Comparison of ENCODE assay signal across 28 cellular contexts in genomic region chr12:54949041-54949721, GRCh38. TPM values are rescaled to one million over a fixed set of nuclear protein-coding genes. Genes with fewer than 3 reads are reported as not detected.
DNase-seq lines count a peak whose midpoint lies in the region; ATAC-seq and TF ChIP-seq lines count a peak whose summit lies in the region.
"Had no signal": no experiment of that assay in that cellular context is flagged by ENCODE, and none has a peak within 500 bp of the region (broad histone marks: within the 10 kb centered on the region; RNA-seq: fewer than 3 reads in every experiment).

No MANE protein-coding gene starts in this region.

- H3K4me1 ChIP-seq in GM23338 (ENCODE audit: insufficient read depth) (peaks cover 5% of the 10 kb centered on the region; the same call in 1 of the 2 replicates), colonic mucosa (no peaks in the 10 kb centered on the region)
- H3K4me1 ChIP-seq: foreskin keratinocyte, tibial artery had no signal

- no peaks in the 10 kb centered on the region for H3K27me3 Mint-ChIP-seq in activated T-cell treated with anti-CD3 and anti-CD28 coated beads, Interleukin-2, amount 50 U/mL, for 24 hours
- H3K27me3 Mint-ChIP-seq in GM23338 (ENCODE audit: insufficient read depth, low read depth, poor library complexity), result peaks cover 7% of the 10 kb centered on the region
- H3K27me3 Mint-ChIP-seq in naive thymus-derived CD8-positive, alpha-beta T cell, result no peaks in the 10 kb centered on the region
- H3K27me3 Mint-ChIP-seq in T-helper 2 cell treated with Interferon-gamma antibody and Interleukin-4, amounts not matched to agents 5 μg/mL and 100 μg/mL, for 36 hours (ENCODE audit: low read depth), result no peaks in the 10 kb centered on the region
- H3K27me3 Mint-ChIP-seq: activated T-helper 17 cell treated with anti-CD3 and anti-CD28 coated beads, Interleukin-2, amount 50 U/mL, for 72 hours; CD4-positive, alpha-beta memory T cell; T-helper 17 cell had no signal

- H3K79me2 ChIP-seq in GM23338 (replicated peaks; ENCODE audit: insufficient read depth), result no peaks in the 10 kb centered on the region
- H3K79me2 ChIP-seq: hepatocyte had no signal

- no peaks in the 10 kb centered on the region; the same call in 1 of the 2 replicates for H3K36me3 ChIP-seq in GM23338 (ENCODE audit: insufficient read depth)
- H3K36me3 ChIP-seq in colonic mucosa, result no peaks in the 10 kb centered on the region
- H3K36me3 ChIP-seq: esophagus squamous epithelium, tibial artery had no signal

- H3K27ac ChIP-seq in GM23338 (ENCODE audit: low read depth), result no peak overlapping the region
- H3K27ac ChIP-seq in colonic mucosa, result no peak overlapping the region
- H3K27ac ChIP-seq: foreskin keratinocyte, GM23248, hepatocyte, spleen, tibial artery had no signal

- H3K9me2 ChIP-seq in GM23338 (ENCODE audit: insufficient read depth), result no peaks in the 10 kb centered on the region

- H3F3A ChIP-seq in GM23338 (replicated peaks; ENCODE audit: low read depth), result no peaks in the 10 kb centered on the region

- no peaks in the 10 kb centered on the region for H3K9me3 ChIP-seq in colonic mucosa
- H3K9me3 ChIP-seq: esophagus squamous epithelium, tibial artery had no signal

- no peak for DNase-seq in activated T-cell treated with anti-CD3 and anti-CD28 coated beads, Interleukin-2, amount 50 U/mL, for 24 hours
- no peak for DNase-seq in activated T-cell treated with anti-CD3 and anti-CD28 coated beads, Interleukin-2, amount 50 U/mL, for 1 hour
- DNase-seq in GM23338 (ENCODE audit: low spot score), result no peak
- DNase-seq in brain pericyte (ENCODE audit: low read depth, low spot score), result peak; percentile 58
- DNase-seq in naive thymus-derived CD8-positive, alpha-beta T cell, result no peak
- DNase-seq in ACHN, result no peak
- no peak for DNase-seq in T-helper 2 cell treated with Interferon-gamma antibody and Interleukin-4, amounts not matched to agents 5 μg/mL and 100 μg/mL, for 36 hours (ENCODE audit: low spot score)
- no peak for DNase-seq in colonic mucosa
- DNase-seq: activated CD4-positive, alpha-beta T cell treated with anti-CD3 and anti-CD28 coated beads for 1 hour; CD4-positive, alpha-beta memory T cell; dorsolateral prefrontal cortex; esophagus squamous epithelium; foreskin keratinocyte; GM23248; Karpas-422; NCI-H2029 treated with DMSO at 0.1 percent for 48 hours; NCI-H2227 treated with DMSO at 0.1 percent for 48 hours; NCI-H526; PC-3; spleen; stimulated activated CD4-positive, alpha-beta T cell treated with anti-CD3 and anti-CD28 coated beads, Interleukin-2, amount 100 ng/mL, for 24 hours; T-helper 17 cell; tibial artery had no signal

- H3K4me3 ChIP-seq in GM23338 (no peak overlapping the region), colonic mucosa (no peak overlapping the region)
- H3K4me3 ChIP-seq: dorsolateral prefrontal cortex, esophagus squamous epithelium, GM23248, hepatocyte, spleen, tibial artery had no signal

- no peak overlapping the region for H3K9ac ChIP-seq in colonic mucosa (ENCODE audit: low read depth in 2 of 2, low read length in 2 of 2)
- H3K9ac ChIP-seq: GM23248 had no signal

- no peak overlapping the region for H3K4me2 ChIP-seq in GM23338
- H3K4me2 ChIP-seq: hepatocyte had no signal

- no peaks in the 10 kb centered on the region for H4K20me1 ChIP-seq in GM23338 (replicated peaks; ENCODE audit: insufficient read depth)

- H3K27me3 ChIP-seq in GM23338 (ENCODE audit: insufficient read depth) (no peaks in the 10 kb centered on the region), colonic mucosa (no peaks in the 10 kb centered on the region)
- H3K27me3 ChIP-seq: dorsolateral prefrontal cortex, esophagus squamous epithelium, foreskin keratinocyte, hepatocyte, spleen, tibial artery had no signal

- peaks cover 75% of the 10 kb centered on the region for H3K36me3 Mint-ChIP-seq in activated T-cell treated with anti-CD3 and anti-CD28 coated beads, Interleukin-2, amount 50 U/mL, for 24 hours (ENCODE audit: low read depth)
- H3K36me3 Mint-ChIP-seq in GM23338 (ENCODE audit: low read depth), result no peaks in the 10 kb centered on the region
- peaks cover 20 to 68% (median 42%) of the 10 kb centered on the region in 3 donors for H3K36me3 Mint-ChIP-seq in naive thymus-derived CD8-positive, alpha-beta T cell
- peaks cover 74% of the 10 kb centered on the region for H3K36me3 Mint-ChIP-seq in T-helper 2 cell treated with Interferon-gamma antibody and Interleukin-4, amounts not matched to agents 5 μg/mL and 100 μg/mL, for 36 hours (ENCODE audit: low read depth)

- H3K4me1 Mint-ChIP-seq in activated T-cell treated with anti-CD3 and anti-CD28 coated beads, Interleukin-2, amount 50 U/mL, for 24 hours (ENCODE audit: low read depth), result peaks cover 56% of the 10 kb centered on the region
- H3K4me1 Mint-ChIP-seq in GM23338, result peaks cover 8% of the 10 kb centered on the region; the same call in 2 of the 3 replicates
- peaks cover 28 to 52% (median 40%) of the 10 kb centered on the region in 4 donors for H3K4me1 Mint-ChIP-seq in naive thymus-derived CD8-positive, alpha-beta T cell
- H3K4me1 Mint-ChIP-seq in T-helper 2 cell treated with Interferon-gamma antibody and Interleukin-4, amounts not matched to agents 5 μg/mL and 100 μg/mL, for 36 hours (ENCODE audit: low read depth), result peaks cover 23% of the 10 kb centered on the region

- intact Hi-C loops in colonic mucosa (cut with DNase I), result no loop called here

- H3K9me3 Mint-ChIP-seq in activated T-cell treated with anti-CD3 and anti-CD28 coated beads, Interleukin-2, amount 50 U/mL, for 24 hours, result peaks cover 6% of the 10 kb centered on the region
- peaks cover 2% of the 10 kb centered on the region; the same call in 1 of the 3 replicates for H3K9me3 Mint-ChIP-seq in GM23338
- H3K9me3 Mint-ChIP-seq in naive thymus-derived CD8-positive, alpha-beta T cell, result no peaks in the 10 kb centered on the region
- peaks cover 17% of the 10 kb centered on the region for H3K9me3 Mint-ChIP-seq in T-helper 2 cell treated with Interferon-gamma antibody and Interleukin-4, amounts not matched to agents 5 μg/mL and 100 μg/mL, for 36 hours
- H3K9me3 Mint-ChIP-seq: activated T-helper 17 cell treated with anti-CD3 and anti-CD28 coated beads, Interleukin-2, amount 50 U/mL, for 72 hours had no signal

- TF ChIP-seq CTCF in GM23338 (conservative IDR thresholded peaks at IDR 0.05; ENCODE audit: low read depth in 2 of 2), result no peak
- TF ChIP-seq CTCF in colonic mucosa (IDR thresholded peaks at IDR 0.05), result no peak

- POLR2A ChIA-PET in naive thymus-derived CD8-positive, alpha-beta T cell (lab: Charles Lee), result no interaction called here

- peak overlapping the region; percentile 69 for H2AFZ ChIP-seq in GM23338
- H2AFZ ChIP-seq: GM23248, hepatocyte had no signal

- no peak for ATAC-seq in GM23338
- ATAC-seq in naive thymus-derived CD8-positive, alpha-beta T cell, result no peak
- ATAC-seq: activated T-helper 17 cell treated with anti-CD3 and anti-CD28 coated beads, Interleukin-2, amount 50 U/mL, for 72 hours; foreskin keratinocyte; PC-3; SK-N-SH treated with all-trans-retinoic acid at 6 μM for 48 hours; T-helper 17 cell had no signal

- peak overlapping the region; percentile 82 for H3K27ac Mint-ChIP-seq in activated T-cell treated with anti-CD3 and anti-CD28 coated beads, Interleukin-2, amount 50 U/mL, for 24 hours
- no peak overlapping the region for H3K27ac Mint-ChIP-seq in GM23338
- peak overlapping the region in 8 of 10 donors; percentile 11 to 88 (median 80) for H3K27ac Mint-ChIP-seq in naive thymus-derived CD8-positive, alpha-beta T cell
- no peak overlapping the region for H3K27ac Mint-ChIP-seq in T-helper 2 cell treated with Interferon-gamma antibody and Interleukin-4, amounts not matched to agents 5 μg/mL and 100 μg/mL, for 36 hours
- H3K27ac Mint-ChIP-seq: activated T-helper 17 cell treated with anti-CD3 and anti-CD28 coated beads, Interleukin-2, amount 50 U/mL, for 72 hours; T-helper 17 cell had no signal

- H3K4me3 Mint-ChIP-seq in activated T-cell treated with anti-CD3 and anti-CD28 coated beads, Interleukin-2, amount 50 U/mL, for 24 hours, result no peak overlapping the region
- no peak overlapping the region for H3K4me3 Mint-ChIP-seq in GM23338
- H3K4me3 Mint-ChIP-seq in naive thymus-derived CD8-positive, alpha-beta T cell, result no peak overlapping the region
- H3K4me3 Mint-ChIP-seq in T-helper 2 cell treated with Interferon-gamma antibody and Interleukin-4, amounts not matched to agents 5 μg/mL and 100 μg/mL, for 36 hours, result no peak overlapping the region
- H3K4me3 Mint-ChIP-seq: activated T-helper 17 cell treated with anti-CD3 and anti-CD28 coated beads, Interleukin-2, amount 50 U/mL, for 72 hours; T-helper 17 cell had no signal

- in situ Hi-C loops in ACHN (cut with HindIII; ENCODE audit: low pct_ligation_motif_present, low pct_unique_long_range_greater_than_20kb, low sequenced_read_pairs), result no loop called here

RNA-seq across cellular contexts. Expression of gene TESPA1, which starts 35.4 kb away (rescaled TPM):
- total RNA-seq in GM23338 (2014; rRNA removed; shearing (Covaris generic)), result not detected in 2 replicates
- polyA plus RNA-seq in GM23338 (2016; fragmentation: Nextera tagmentation; extraction: Ambion mirVana), result 0.34 TPM in 1 of 2 replicates, not detected in the other
- 100 to 1,000 TPM; 247 to 253 TPM for total RNA-seq in naive thymus-derived CD8-positive, alpha-beta T cell
- polyA plus RNA-seq in naive thymus-derived CD8-positive, alpha-beta T cell, result 100 to 1,000 TPM in 2 of 3 donors, 10 to 100 TPM in 1; 83.1 to 245 (median 180) TPM
- 1 to 10 TPM in 1 of 2 donors, under 1 TPM in 1; 0.82 to 1.6 TPM for total RNA-seq in colonic mucosa
- total RNA-seq: A673, cerebellum, foreskin keratinocyte, GM23248, hepatocyte, PC-3 had no signal
- polyA plus RNA-seq: foreskin keratinocyte, GM23248, hepatocyte had no signal

Comparison
In these comparisons a context has a peak if more than half of its experiments do, and no peak if none do; other contexts are left out.
1. H3K27ac Mint-ChIP-seq: peak in activated T-cell treated with anti-CD3 and anti-CD28 coated beads, Interleukin-2, amount 50 U/mL, for 24 hours (single experiment) and naive thymus-derived CD8-positive, alpha-beta T cell (8 of 10); none in GM23338 (single experiment) and T-helper 2 cell treated with Interferon-gamma antibody and Interleukin-4, amounts not matched to agents 5 μg/mL and 100 μg/mL, for 36 hours (single experiment).
2. RNA of gene TESPA1, which starts 35.4 kb away (total RNA-seq): 247 to 253 TPM in naive thymus-derived CD8-positive, alpha-beta T cell; 0.82 to 1.6 TPM in colonic mucosa and not detected in GM23338; every median in the first group is over 10 times any median in the second.